ENCODE assay signal across 25 cellular contexts in the genomic region with DNA sequence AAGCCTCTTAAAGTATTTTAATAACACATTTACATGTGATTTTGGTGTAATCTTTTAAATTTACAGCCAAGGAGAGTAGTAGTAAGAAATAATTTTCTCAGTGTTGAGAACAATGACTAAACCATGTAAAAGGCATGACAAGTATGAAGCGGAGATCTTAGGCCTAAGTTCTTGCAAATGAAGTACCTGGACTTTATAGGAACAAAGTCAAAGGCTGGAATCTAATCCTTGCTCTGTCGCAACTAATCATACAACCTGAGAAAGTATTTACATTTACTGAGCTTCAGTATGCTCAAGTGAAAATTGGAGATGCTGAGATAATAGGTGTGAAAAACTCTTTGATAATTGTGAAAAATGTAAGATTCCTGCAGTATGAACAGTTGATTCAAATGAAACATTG.
"Had no signal": no experiment of that assay in that cellular context is flagged by ENCODE, and none has a peak within 500 bp of the region (broad histone marks: within the 10 kb centered on the region; RNA-seq: fewer than 3 reads in every experiment).

No MANE protein-coding gene starts in this region.

- H3K27me3 ChIP-seq: gastrocnemius medialis, right atrium auricular region, stomach, tibial artery had no signal

- H3K9me3 Mint-ChIP-seq: activated naive CD8-positive, alpha-beta T cell treated with anti-CD3 and anti-CD28 coated beads, Interleukin-2, amount 10 ng/mL, durations not matched to agents 7 days and 5 days; naive thymus-derived CD8-positive, alpha-beta T cell; neural crest cell; stimulated activated naive B cell treated with anti-CD40 and anti-IgM and Interleukin-4, amounts not matched to agents 10 μg/mL and 1 μg/mL and 100 μg/mL, for 72 hours had no signal

- DNase-seq: activated CD4-positive, alpha-beta T cell treated with anti-CD3 and anti-CD28 coated beads for 36 hours; activated CD4-positive, CD25-positive, alpha-beta regulatory T cell; activated effector memory CD4-positive, alpha-beta T cell treated with Interleukin-2 at 50 U/mL for 16 hours; activated naive CD4-positive, alpha-beta T cell treated with Interleukin-2 at 50 U/mL for 16 hours; activated naive CD8-positive, alpha-beta T cell treated with anti-CD3 and anti-CD28 coated beads, Interleukin-2, amount 10 ng/mL, durations not matched to agents 7 days and 5 days; activated T-cell treated with anti-CD3 and anti-CD28 coated beads for 4 hours; dorsolateral prefrontal cortex; effector memory CD4-positive, alpha-beta T cell; erythroblast; gastrocnemius medialis; head of caudate nucleus; hippocampal formation; left cardiac atrium; left ventricle myocardium superior; naive thymus-derived CD8-positive, alpha-beta T cell; nucleus accumbens; stimulated activated CD4-positive, alpha-beta T cell treated with anti-CD3 and anti-CD28 coated beads, Interleukin-15, amount 100 ng/mL, for 24 hours; stimulated activated CD4-positive, alpha-beta T cell treated with anti-CD3 and anti-CD28 coated beads, Interleukin-2, amount 100 ng/mL, for 24 hours; stimulated activated naive B cell treated with anti-CD40 and anti-IgM and Interleukin-4, amounts not matched to agents 10 μg/mL and 1 μg/mL and 100 μg/mL, for 72 hours; stomach; tibial artery had no signal

- H3K36me3 Mint-ChIP-seq: activated naive CD8-positive, alpha-beta T cell treated with anti-CD3 and anti-CD28 coated beads, Interleukin-2, amount 10 ng/mL, durations not matched to agents 7 days and 5 days; memory B cell; naive thymus-derived CD8-positive, alpha-beta T cell; stimulated activated naive B cell treated with anti-CD40 and anti-IgM and Interleukin-4, amounts not matched to agents 10 μg/mL and 1 μg/mL and 100 μg/mL, for 72 hours had no signal

- H3K4me3 ChIP-seq: coronary artery, dorsolateral prefrontal cortex, gastrocnemius medialis, right atrium auricular region, stomach, tibial artery had no signal

- H3K36me3 ChIP-seq: gastrocnemius medialis, right atrium auricular region, stomach, tibial artery had no signal

- ATAC-seq: activated CD4-positive, alpha-beta T cell treated with anti-CD3 and anti-CD28 coated beads for 36 hours; gastrocnemius medialis; left cardiac atrium; left ventricle myocardium superior; naive thymus-derived CD8-positive, alpha-beta T cell; stimulated activated naive B cell treated with anti-CD40 and anti-IgM and Interleukin-4, amounts not matched to agents 10 μg/mL and 1 μg/mL and 100 μg/mL, for 72 hours had no signal

- H3K4me1 Mint-ChIP-seq: activated CD4-positive, alpha-beta T cell treated with anti-CD3 and anti-CD28 coated beads for 36 hours; activated naive CD8-positive, alpha-beta T cell treated with anti-CD3 and anti-CD28 coated beads, Interleukin-2, amount 10 ng/mL, durations not matched to agents 7 days and 5 days; memory B cell; naive thymus-derived CD8-positive, alpha-beta T cell; neural crest cell; stimulated activated naive B cell treated with anti-CD40 and anti-IgM and Interleukin-4, amounts not matched to agents 10 μg/mL and 1 μg/mL and 100 μg/mL, for 72 hours had no signal

- H3K27ac ChIP-seq: coronary artery, dorsolateral prefrontal cortex, gastrocnemius medialis, right atrium auricular region, stomach, tibial artery had no signal

- H3K4me1 ChIP-seq: gastrocnemius medialis, right atrium auricular region, stomach, tibial artery had no signal

- H3K27ac Mint-ChIP-seq: activated CD4-positive, alpha-beta T cell treated with anti-CD3 and anti-CD28 coated beads for 36 hours; activated naive CD8-positive, alpha-beta T cell treated with anti-CD3 and anti-CD28 coated beads, Interleukin-2, amount 10 ng/mL, durations not matched to agents 7 days and 5 days; memory B cell; naive thymus-derived CD8-positive, alpha-beta T cell; stimulated activated naive B cell treated with anti-CD40 and anti-IgM and Interleukin-4, amounts not matched to agents 10 μg/mL and 1 μg/mL and 100 μg/mL, for 72 hours had no signal

- H3K9me3 ChIP-seq: gastrocnemius medialis, right atrium auricular region, stomach, tibial artery had no signal

- H3K27me3 Mint-ChIP-seq: activated CD4-positive, alpha-beta T cell treated with anti-CD3 and anti-CD28 coated beads for 36 hours; activated naive CD8-positive, alpha-beta T cell treated with anti-CD3 and anti-CD28 coated beads, Interleukin-2, amount 10 ng/mL, durations not matched to agents 7 days and 5 days; memory B cell had no signal

- H3K4me3 Mint-ChIP-seq: activated CD4-positive, alpha-beta T cell treated with anti-CD3 and anti-CD28 coated beads for 36 hours; activated naive CD8-positive, alpha-beta T cell treated with anti-CD3 and anti-CD28 coated beads, Interleukin-2, amount 10 ng/mL, durations not matched to agents 7 days and 5 days; memory B cell; naive thymus-derived CD8-positive, alpha-beta T cell; neural crest cell; stimulated activated naive B cell treated with anti-CD40 and anti-IgM and Interleukin-4, amounts not matched to agents 10 μg/mL and 1 μg/mL and 100 μg/mL, for 72 hours had no signal
